In the genomic region with DNA sequence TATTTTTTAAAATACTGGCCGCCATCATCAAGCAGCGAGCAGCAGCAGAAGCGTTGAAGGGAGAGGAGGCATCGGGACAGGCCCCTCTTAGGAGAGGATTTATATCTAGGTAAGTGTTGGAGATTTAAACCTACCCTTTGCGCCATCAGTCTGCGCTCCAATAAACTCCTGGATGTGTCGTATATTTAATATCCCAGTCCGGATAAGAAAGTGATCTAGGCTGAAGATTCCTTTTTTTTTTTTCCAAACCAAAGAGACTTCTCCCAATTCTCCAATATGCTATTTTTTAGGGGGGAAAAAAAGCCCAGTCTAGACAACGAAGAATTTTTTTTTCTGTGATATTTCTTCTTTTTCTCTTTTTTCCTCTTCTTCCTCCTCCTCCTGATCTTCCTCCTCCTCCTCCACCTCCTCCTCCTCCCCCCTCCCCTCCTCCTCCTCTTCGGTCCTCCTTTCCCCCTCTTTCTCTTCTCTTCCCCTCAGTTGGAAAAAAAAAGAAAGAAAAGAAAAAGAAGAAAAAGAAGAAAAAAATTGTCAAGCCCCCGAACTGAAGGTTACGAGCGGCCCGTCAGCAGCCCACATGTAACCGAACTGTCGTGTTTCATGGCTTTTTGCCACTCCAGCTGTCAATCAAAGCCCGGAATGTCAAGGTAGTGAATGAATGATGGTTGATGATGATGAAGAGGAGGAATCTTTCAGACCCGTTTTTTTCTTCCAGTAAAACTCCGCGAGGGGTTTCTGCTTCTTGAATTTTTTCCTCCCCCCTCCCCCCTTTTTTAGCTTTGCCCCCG, we compare ENCODE assay signal across 8 cellular contexts. TPM values are rescaled to one million over a fixed set of nuclear protein-coding genes. Genes with fewer than 3 reads are reported as not detected.
A peak's percentile ranks its signal among the peaks of the same experiment; 100 is the strongest.
DNase-seq lines count a peak whose midpoint lies in the region; TF ChIP-seq lines count a peak whose summit lies in the region.

No MANE protein-coding gene starts in this region.

- peaks cover 61 to 90% of the 10 kb centered on the region in 2 donors for H3K27me3 Mint-ChIP-seq in CD8-positive, alpha-beta memory T cell

- H3K4me3 ChIP-seq in CD8-positive, alpha-beta memory T cell (ENCODE audit: low read length) = peak overlapping the region; percentile 65
- H3K4me3 ChIP-seq in HAP-1 (peak overlapping the region; percentile 80), neuron (ENCODE audit: low read length) (peak overlapping the region; percentile 97)

- peak overlapping the region; percentile 87 to 97 (median 93) for H3K4me3 Mint-ChIP-seq in CD8-positive, alpha-beta memory T cell

- no peak for DNase-seq in CD8-positive, alpha-beta memory T cell
- peak; percentile 72 to 74 for DNase-seq in HAP-1 (ENCODE audit: low spot score in 2 of 2)
- DNase-seq in SK-MEL-5 (ENCODE audit: low read depth, low spot score) = peak; percentile 38
- peak; percentile 61 to 69 for DNase-seq in erythroblast (lab: John Stamatoyannopoulos, UW)
- DNase-seq in activated CD4-positive, CD25-positive, alpha-beta regulatory T cell (lab: John Stamatoyannopoulos, UW) = no peak
- no peak for DNase-seq in GF-D8 (lab: John Stamatoyannopoulos, UW)
- DNase-seq in DMS153 treated with DMSO at 0.1 percent for 48 hours (lab: John Stamatoyannopoulos, UW; ENCODE audit: unreplicated experiment) = no peak

- CTCF ChIA-PET in CD8-positive, alpha-beta memory T cell (lab: Charles Lee) = no interaction called here

- TF ChIP-seq POLR2A in erythroblast (IDR thresholded peaks at IDR 0.05; ENCODE audit: low read length) = no peak

- peaks cover 26% of the 10 kb centered on the region for H3K4me1 ChIP-seq in CD8-positive, alpha-beta memory T cell (ENCODE audit: insufficient read depth, low read length)
- H3K4me1 ChIP-seq in HAP-1 (peaks cover 12% of the 10 kb centered on the region), neuron (ENCODE audit: insufficient read depth, low read length) (peaks cover 14% of the 10 kb centered on the region)

- peak overlapping the region; percentile 64 for H3K27ac ChIP-seq in CD8-positive, alpha-beta memory T cell (ENCODE audit: low read depth, low read length)

- POLR2A ChIA-PET in CD8-positive, alpha-beta memory T cell (lab: Charles Lee) = no interaction called here

- H2AFZ ChIP-seq in neuron (ENCODE audit: low read depth, low read length) = peak overlapping the region; percentile 42

- H3K36me3 Mint-ChIP-seq in CD8-positive, alpha-beta memory T cell = peaks cover 0 to 5% (median 0%) of the 10 kb centered on the region in 3 donors

- peak overlapping the region in 1 of 8 donors; percentile 70 for H3K27ac Mint-ChIP-seq in CD8-positive, alpha-beta memory T cell

- peaks cover 53 to 73% (median 68%) of the 10 kb centered on the region in 3 donors for H3K4me1 Mint-ChIP-seq in CD8-positive, alpha-beta memory T cell

- in situ Hi-C loops in HAP-1 (cut with MboI; ENCODE audit: low sequenced_read_pairs) = loop anchor here (10.0 to 25.0 kb wide), 4 partner anchors 215 to 1587 kb away; no protein-coding TSS in a partner anchor
- in situ Hi-C loops in SK-MEL-5 (cut with HindIII; ENCODE audit: low pct_unique_long_range_greater_than_20kb, low sequenced_read_pairs) = no loop called here

- H3K9me3 ChIP-seq in CD8-positive, alpha-beta memory T cell (ENCODE audit: low read length) = no peaks in the 10 kb centered on the region
- H3K9me3 ChIP-seq in HAP-1 (no peaks in the 10 kb centered on the region), neuron (ENCODE audit: low read length) (no peaks in the 10 kb centered on the region)

- H3K9me3 Mint-ChIP-seq in CD8-positive, alpha-beta memory T cell = peaks cover 4 to 16% (median 10%) of the 10 kb centered on the region in 5 donors

- H3K36me3 ChIP-seq in CD8-positive, alpha-beta memory T cell (ENCODE audit: insufficient read depth, low read length) = no peaks in the 10 kb centered on the region
- H3K36me3 ChIP-seq in HAP-1 (replicated peaks) (no peaks in the 10 kb centered on the region; the same call in 1 of the 2 replicates), neuron (ENCODE audit: insufficient read depth, low read length) (peaks cover 10% of the 10 kb centered on the region)

- H3K27me3 ChIP-seq in CD8-positive, alpha-beta memory T cell (ENCODE audit: insufficient read depth, low read length, poor library complexity, severe bottlenecking) = peaks cover 35% of the 10 kb centered on the region
- H3K27me3 ChIP-seq in HAP-1 (ENCODE audit: low read depth) (no peaks in the 10 kb centered on the region), neuron (ENCODE audit: insufficient read depth, low read length) (no peaks in the 10 kb centered on the region)

RNA-seq across cellular contexts. Expression of gene MEIS2, which starts 0.8 kb away (rescaled TPM):
- total RNA-seq in CD8-positive, alpha-beta memory T cell = not detected
- not detected for polyA plus RNA-seq in CD8-positive, alpha-beta memory T cell
- total RNA-seq in SK-MEL-5 (2014; rRNA removed; shearing (Covaris generic)) = 28.5 and 29.4 TPM in 2 replicates
- 23.9 and 28.5 TPM in 2 replicates for polyA plus RNA-seq in SK-MEL-5 (2015; cell fraction: cytosol; rRNA removed)
- polyA plus RNA-seq in SK-MEL-5 (2015; cell fraction: nucleus; rRNA removed) = 39.2 and 46.3 TPM in 2 replicates

Comparison
In these comparisons a context has a peak if more than half of its experiments do, and no peak if none do; other contexts are left out.
1. DNase-seq: peak in HAP-1 (2 of 2), SK-MEL-5 (single experiment) and erythroblast (2 of 2); none in CD8-positive, alpha-beta memory T cell (0 of 5), activated CD4-positive, CD25-positive, alpha-beta regulatory T cell (0 of 4), GF-D8 (single experiment) and DMS153 treated with DMSO at 0.1 percent for 48 hours (single experiment).
2. RNA of gene MEIS2, which starts 0.8 kb away (total RNA-seq): 28.5 to 29.4 TPM in SK-MEL-5; not detected in CD8-positive, alpha-beta memory T cell; every median in the first group is over 10 times any median in the second.
3. Peak in every context shown above with its lines, with median percentiles within 50 percentile points of each other: H3K4me3 ChIP-seq.